21 cellular contexts compared by ENCODE assay signal in genomic region chr2:217753460-217754200, GRCh38.
A peak's percentile ranks its signal among the peaks of the same experiment; 100 is the strongest.
DNase-seq lines count a peak whose midpoint lies in the region; ATAC-seq and TF ChIP-seq lines count a peak whose summit lies in the region.
"Had no signal": no experiment of that assay in that cellular context is flagged by ENCODE, and none has a peak within 500 bp of the region (broad histone marks: within the 10 kb centered on the region; RNA-seq: fewer than 3 reads in every experiment).

No MANE protein-coding gene starts in this region.

- no peaks in the 10 kb centered on the region for H3K9me3 Mint-ChIP-seq in activated CD8-positive, alpha-beta T cell treated with anti-CD3 and anti-CD28 coated beads for 36 hours
- H3K9me3 Mint-ChIP-seq in activated CD8-positive, alpha-beta T cell treated with anti-CD3 and anti-CD28 coated beads, Interleukin-2, amount 10 ng/mL, durations not matched to agents 7 days and 5 days (ENCODE audit: insufficient read depth): no peaks in the 10 kb centered on the region
- H3K9me3 Mint-ChIP-seq in nephron: no peaks in the 10 kb centered on the region
- H3K9me3 Mint-ChIP-seq: effector memory CD8-positive, alpha-beta T cell; nephron progenitor cell; T-helper 2 cell treated with Interferon-gamma antibody and Interleukin-4, amounts not matched to agents 5 μg/mL and 100 μg/mL, for 36 hours had no signal

- H3K27me3 Mint-ChIP-seq in activated CD8-positive, alpha-beta T cell treated with anti-CD3 and anti-CD28 coated beads for 36 hours: peaks cover 1% of the 10 kb centered on the region
- peaks cover 5% of the 10 kb centered on the region for H3K27me3 Mint-ChIP-seq in activated CD8-positive, alpha-beta T cell treated with anti-CD3 and anti-CD28 coated beads, Interleukin-2, amount 10 ng/mL, durations not matched to agents 7 days and 5 days (ENCODE audit: low read depth)
- H3K27me3 Mint-ChIP-seq in nephron (ENCODE audit: low read depth): peaks cover 4% of the 10 kb centered on the region

- no peaks in the 10 kb centered on the region for H3K27me3 ChIP-seq in aorta (ENCODE audit: control insufficient read depth in 1 of 2, insufficient read depth in 2 of 2, low read length in 1 of 2)
- H3K27me3 ChIP-seq: thyroid gland had no signal

- intact Hi-C loops in activated CD8-positive, alpha-beta T cell treated with anti-CD3 and anti-CD28 coated beads for 36 hours (cut with micrococcal nuclease): loop anchor here (10.0 kb wide), 2 partner anchors 99 to 529 kb away; no protein-coding TSS in a partner anchor
- intact Hi-C loops in aorta (cut with DNase I): loop anchor here in 1 of 2 donors (5.0 kb wide), 2 partner anchors 101 to 1056 kb away; partner anchors contain the start of gene IGFBP5

- POLR2A ChIA-PET in activated CD8-positive, alpha-beta T cell treated with anti-CD3 and anti-CD28 coated beads for 36 hours (lab: Charles Lee): no interaction called here
- POLR2A ChIA-PET in activated CD8-positive, alpha-beta T cell treated with anti-CD3 and anti-CD28 coated beads, Interleukin-2, amount 10 ng/mL, durations not matched to agents 7 days and 5 days (lab: Charles Lee): no interaction called here

- H3K4me1 Mint-ChIP-seq in activated CD8-positive, alpha-beta T cell treated with anti-CD3 and anti-CD28 coated beads for 36 hours (ENCODE audit: low read depth): peaks cover 38% of the 10 kb centered on the region
- peaks cover 35% of the 10 kb centered on the region for H3K4me1 Mint-ChIP-seq in activated CD8-positive, alpha-beta T cell treated with anti-CD3 and anti-CD28 coated beads, Interleukin-2, amount 10 ng/mL, durations not matched to agents 7 days and 5 days (ENCODE audit: low read depth)
- H3K4me1 Mint-ChIP-seq in nephron: peaks cover 42% of the 10 kb centered on the region

- H3K36me3 ChIP-seq in aorta (ENCODE audit: control insufficient read depth in 1 of 2, insufficient read depth in 2 of 2, low read length in 1 of 2): no peaks in the 10 kb centered on the region
- H3K36me3 ChIP-seq: thyroid gland had no signal

- peak overlapping the region; percentile 6 for H3K27ac Mint-ChIP-seq in activated CD8-positive, alpha-beta T cell treated with anti-CD3 and anti-CD28 coated beads for 36 hours
- H3K27ac Mint-ChIP-seq in activated CD8-positive, alpha-beta T cell treated with anti-CD3 and anti-CD28 coated beads, Interleukin-2, amount 10 ng/mL, durations not matched to agents 7 days and 5 days: no peak overlapping the region
- H3K27ac Mint-ChIP-seq in nephron: peak overlapping the region in 2 of 3 experiments; percentile 42 to 71
- H3K27ac Mint-ChIP-seq: activated CD4-positive, alpha-beta T cell treated with anti-CD3 and anti-CD28 coated beads for 36 hours; effector memory CD8-positive, alpha-beta T cell; H9; nephron progenitor cell; T-helper 2 cell treated with Interferon-gamma antibody and Interleukin-4, amounts not matched to agents 5 μg/mL and 100 μg/mL, for 36 hours had no signal

- no peak for ATAC-seq in activated CD8-positive, alpha-beta T cell treated with anti-CD3 and anti-CD28 coated beads for 36 hours
- ATAC-seq in activated CD8-positive, alpha-beta T cell treated with anti-CD3 and anti-CD28 coated beads, Interleukin-2, amount 10 ng/mL, durations not matched to agents 7 days and 5 days: no peak
- no peak for ATAC-seq in aorta (ENCODE audit: low FRiP score)
- ATAC-seq in GM19035 (IDR thresholded peaks at IDR 0.05; ENCODE audit: unreplicated experiment): no peak
- ATAC-seq: activated CD4-positive, alpha-beta T cell treated with anti-CD3 and anti-CD28 coated beads for 36 hours; effector memory CD8-positive, alpha-beta T cell; Right ventricle myocardium inferior had no signal

- H3K4me3 Mint-ChIP-seq in activated CD8-positive, alpha-beta T cell treated with anti-CD3 and anti-CD28 coated beads for 36 hours: no peak overlapping the region
- no peak overlapping the region for H3K4me3 Mint-ChIP-seq in activated CD8-positive, alpha-beta T cell treated with anti-CD3 and anti-CD28 coated beads, Interleukin-2, amount 10 ng/mL, durations not matched to agents 7 days and 5 days
- no peak overlapping the region for H3K4me3 Mint-ChIP-seq in nephron
- H3K4me3 Mint-ChIP-seq: activated CD4-positive, alpha-beta T cell treated with anti-CD3 and anti-CD28 coated beads for 36 hours; effector memory CD8-positive, alpha-beta T cell; H9; nephron progenitor cell; T-helper 2 cell treated with Interferon-gamma antibody and Interleukin-4, amounts not matched to agents 5 μg/mL and 100 μg/mL, for 36 hours had no signal

- DNase-seq in activated CD8-positive, alpha-beta T cell treated with anti-CD3 and anti-CD28 coated beads for 36 hours: no peak
- no peak for DNase-seq in activated CD8-positive, alpha-beta T cell treated with anti-CD3 and anti-CD28 coated beads, Interleukin-2, amount 10 ng/mL, durations not matched to agents 7 days and 5 days
- DNase-seq in coronary artery (ENCODE audit: low spot score): no peak
- no peak for DNase-seq in aorta
- no peak for DNase-seq in NCI-H1092 (lab: John Stamatoyannopoulos, UW)
- no peak for DNase-seq in NCI-H1048 (lab: John Stamatoyannopoulos, UW)
- DNase-seq: activated CD4-positive, alpha-beta T cell treated with anti-CD3 and anti-CD28 coated beads for 36 hours; activated naive CD4-positive, alpha-beta T cell treated with anti-CD3 and anti-CD28 coated beads, Interleukin-2, amount 50 U/mL, for 16 hours; activated T-cell treated with anti-CD3 and anti-CD28 coated beads, Interleukin-2, amount 50 U/mL, for 1 hour; effector memory CD8-positive, alpha-beta T cell; GF-D8; H9; NCI-H2171 treated with DMSO at 0.1 percent for 48 hours; nephron progenitor cell; stimulated activated CD4-positive, alpha-beta T cell treated with anti-CD3 and anti-CD28 coated beads, Interleukin-4, amount 100 ng/mL, for 1 hour; stimulated activated CD8-positive, alpha-beta memory T cell treated with anti-CD3 and anti-CD28 coated beads, Interleukin-4, amount 100 ng/mL, for 48 hours; thyroid gland had no signal

- H3K9me3 ChIP-seq in aorta (ENCODE audit: control insufficient read depth, low read length): no peaks in the 10 kb centered on the region
- H3K9me3 ChIP-seq: thyroid gland had no signal

- H3K4me3 ChIP-seq in coronary artery: peak overlapping the region; percentile 12
- no peak overlapping the region for H3K4me3 ChIP-seq in aorta (ENCODE audit: low read length in 2 of 2)
- H3K4me3 ChIP-seq: thyroid gland had no signal

- CTCF ChIA-PET in activated CD8-positive, alpha-beta T cell treated with anti-CD3 and anti-CD28 coated beads for 36 hours (lab: Charles Lee): interaction anchor here (1.2 kb wide), 1 partner anchor 243 kb away, joined by 3 read pairs; no protein-coding TSS in a partner anchor
- CTCF ChIA-PET in activated CD8-positive, alpha-beta T cell treated with anti-CD3 and anti-CD28 coated beads, Interleukin-2, amount 10 ng/mL, durations not matched to agents 7 days and 5 days (lab: Charles Lee): interaction anchor here (0.6 to 1.3 kb wide), 3 partner anchors 41 to 103 kb away, joined by 3 to 4 read pairs (median 4); no protein-coding TSS in a partner anchor

- no peaks in the 10 kb centered on the region for H3K36me3 Mint-ChIP-seq in activated CD8-positive, alpha-beta T cell treated with anti-CD3 and anti-CD28 coated beads for 36 hours (ENCODE audit: low read depth)
- H3K36me3 Mint-ChIP-seq in activated CD8-positive, alpha-beta T cell treated with anti-CD3 and anti-CD28 coated beads, Interleukin-2, amount 10 ng/mL, durations not matched to agents 7 days and 5 days (ENCODE audit: low read depth): no peaks in the 10 kb centered on the region
- H3K36me3 Mint-ChIP-seq in nephron (ENCODE audit: low read depth): no peaks in the 10 kb centered on the region

- TF ChIP-seq CTCF in activated CD8-positive, alpha-beta T cell treated with anti-CD3 and anti-CD28 coated beads for 36 hours (IDR thresholded peaks at IDR 0.05): no peak
- TF ChIP-seq CTCF in coronary artery (IDR thresholded peaks at IDR 0.05) (no peak), nephron (IDR thresholded peaks at IDR 0.05; ENCODE audit: unreplicated experiment in 3 of 3) (no peak)

- peaks cover 3 to 6% of the 10 kb centered on the region in 2 donors for H3K4me1 ChIP-seq in aorta (ENCODE audit: control insufficient read depth in 1 of 2, insufficient read depth in 2 of 2, low read length in 2 of 2)

- H3K27ac ChIP-seq in coronary artery: peak overlapping the region; percentile 66 to 84
- peak overlapping the region; percentile 19 to 96 for H3K27ac ChIP-seq in aorta (ENCODE audit: low read depth in 1 of 2, low read length in 2 of 2)
- H3K27ac ChIP-seq: thyroid gland had no signal

- 42 to 44% methylated on average over 9 of the region's 9 CpGs for WGBS in aorta, 2 donors
